ENCODE assay signal across 8 cellular contexts in the genomic region with DNA sequence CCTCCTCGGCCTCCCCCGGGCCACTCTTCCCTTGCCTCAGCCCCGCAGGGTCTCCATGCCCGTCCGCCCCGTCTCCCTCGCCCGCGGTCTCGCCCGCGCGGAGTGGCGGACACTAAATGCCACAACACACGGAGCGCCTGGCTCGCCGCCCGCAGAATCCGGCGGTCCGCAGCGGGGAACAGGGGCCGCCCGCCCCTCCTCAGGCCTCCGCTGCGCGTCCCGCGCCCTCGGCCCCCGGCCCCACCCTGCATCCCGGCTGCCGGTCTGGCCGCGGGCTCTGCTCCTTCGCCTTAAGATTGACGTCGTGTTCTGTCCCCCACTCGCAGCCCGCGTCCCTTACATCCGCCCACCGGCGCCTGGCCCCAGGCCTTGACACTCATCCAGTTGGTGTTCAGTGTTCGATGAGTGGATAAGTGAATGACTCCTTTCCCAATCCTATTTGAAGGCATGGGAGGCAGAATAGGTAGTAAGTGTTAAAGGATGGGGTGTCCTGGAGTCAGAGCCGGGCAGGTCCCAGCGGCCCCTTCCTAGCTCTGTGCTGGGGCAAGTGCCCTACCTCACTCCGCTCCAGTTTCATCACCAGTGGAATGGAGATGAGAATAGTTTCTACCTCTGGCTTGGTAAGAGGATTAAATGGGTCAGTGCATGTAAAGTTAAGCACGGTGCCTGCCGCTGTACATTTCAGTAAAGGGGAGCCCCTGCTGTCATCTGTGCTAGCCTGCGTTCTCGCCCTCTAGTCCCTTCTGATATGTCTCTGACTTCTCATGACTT. TPM values are rescaled to one million over a fixed set of nuclear protein-coding genes. Genes with fewer than 3 reads are reported as not detected.
DNase-seq lines count a peak whose midpoint lies in the region; ATAC-seq and TF ChIP-seq lines count a peak whose summit lies in the region.

No MANE protein-coding gene starts in this region.

- intact Hi-C loops in testis (cut with DNase I; ENCODE audit: low total_unique reads), result no loop called here

- ATAC-seq in GM21447 (IDR thresholded peaks at IDR 0.05; ENCODE audit: unreplicated experiment), result peak; percentile 24

- H3K36me3 ChIP-seq in HUES64 (ENCODE audit: insufficient read depth, low read length) (peaks cover 8% of the 10 kb centered on the region), esophagus (ENCODE audit: control insufficient read depth in 2 of 2, insufficient read depth in 2 of 2, low read length in 1 of 2) (no peaks in the 10 kb centered on the region), testis (ENCODE audit: low read depth, missing control alignments) (no peaks in the 10 kb centered on the region)

- H3K9ac ChIP-seq in HUES64 (ENCODE audit: low read depth, low read length), result peak overlapping the region; percentile 57

- peak; percentile 67 for DNase-seq in EH (ENCODE audit: low read depth)
- peak; percentile 11 for DNase-seq in activated CD4-positive, alpha-beta T cell treated with anti-CD3 and anti-CD28 coated beads, Interleukin-2, amount 50 U/mL, for 1 hour
- peak; percentile 52 for DNase-seq in myocyte (ENCODE audit: low read depth)
- peak; percentile 35 for DNase-seq in testis
- no peak for DNase-seq in SKM-1 treated with dmso at 0.1 percent for 144 hours (lab: John Stamatoyannopoulos, UW; ENCODE audit: unreplicated experiment)

- no peaks in the 10 kb centered on the region for H3K27me3 ChIP-seq in HUES64 (ENCODE audit: insufficient read depth, low read length)
- no peaks in the 10 kb centered on the region for H3K27me3 ChIP-seq in esophagus (ENCODE audit: control insufficient read depth in 1 of 2, insufficient read depth in 2 of 2, low read length in 2 of 2)
- no peaks in the 10 kb centered on the region for H3K27me3 ChIP-seq in testis

- H3K9me3 ChIP-seq in HUES64 (ENCODE audit: insufficient read depth, low read depth, low read length), result no peaks in the 10 kb centered on the region
- H3K9me3 ChIP-seq in esophagus (ENCODE audit: control insufficient read depth in 2 of 2, insufficient read depth in 1 of 2, low read depth in 1 of 2, low read length in 1 of 2), result no peaks in the 10 kb centered on the region
- no peaks in the 10 kb centered on the region for H3K9me3 ChIP-seq in testis

- TF ChIP-seq CTCF in testis (IDR thresholded peaks at IDR 0.05), result no peak

- WGBS in HUES64, result 3% methylated on average over 53 of the region's 53 CpGs
- 3% methylated on average over 41 to 53 of the region's 53 CpGs for WGBS in esophagus, 2 donors
- WGBS in testis, 2 donors, result 1 to 5% methylated on average over 10 to 53 of the region's 53 CpGs

- H3K4me1 ChIP-seq in HUES64 (ENCODE audit: insufficient read depth, low read length) (peaks cover 11% of the 10 kb centered on the region), esophagus (ENCODE audit: control insufficient read depth in 2 of 2, insufficient read depth in 2 of 2, low read length in 1 of 2) (peaks cover 4% of the 10 kb centered on the region in 2 donors), testis (peaks cover 17% of the 10 kb centered on the region)

- H3K4me3 ChIP-seq in HUES64 (ENCODE audit: low read length), result peak overlapping the region; percentile 99
- H3K4me3 ChIP-seq in esophagus (ENCODE audit: low read depth in 1 of 2, low read length in 2 of 2), result peak overlapping the region; percentile 81 to 95
- H3K4me3 ChIP-seq in testis, result peak overlapping the region; percentile 97 to 98

- TF ChIP-seq POLR2A in testis (IDR thresholded peaks at IDR 0.05), result no peak

- H3K27ac ChIP-seq in HUES64 (ENCODE audit: low read depth, low read length), result peak overlapping the region; percentile 50; the same call in 1 of the 2 replicates
- peak overlapping the region; percentile 87 to 91 for H3K27ac ChIP-seq in esophagus (ENCODE audit: low read depth in 2 of 2, low read length in 1 of 2)
- peak overlapping the region; percentile 88 to 92 for H3K27ac ChIP-seq in testis

RNA-seq across cellular contexts. Expression of a gene that starts 0.6 kb away (rescaled TPM):
- 7.9 TPM for polyA plus RNA-seq in HUES64 (2013, experiment 1 of 2)
- 10.0 TPM for polyA plus RNA-seq in HUES64 (2013, experiment 2 of 2)
- polyA plus RNA-seq in esophagus (1 to 10 TPM; 3.3 to 3.8 TPM), testis (ENCODE audit: insufficient read depth, low read depth, low replicate concordance) (43.6 TPM)
- total RNA-seq in myocyte (11.7 and 15.8 TPM in 2 replicates), testis (10 to 100 TPM; 43.4 to 65.9 TPM)
- polyA plus RNA-seq in myocyte (2012), result 11.3 TPM

RNA-seq across cellular contexts. Expression of a gene that starts 0.7 kb away (rescaled TPM):
- polyA plus RNA-seq in HUES64 (2013, experiment 1 of 2), result 31.7 TPM
- polyA plus RNA-seq in HUES64 (2013, experiment 2 of 2), result 34.2 TPM
- 10 to 100 TPM; 29.2 to 43.4 TPM for polyA plus RNA-seq in esophagus
- total RNA-seq in myocyte, result 50.2 and 55.5 TPM in 2 replicates
- polyA plus RNA-seq in myocyte (2012), result 47.7 TPM
- total RNA-seq in testis, result 10 to 100 TPM; 55.1 to 70.1 TPM
- 80.6 TPM for polyA plus RNA-seq in testis (ENCODE audit: insufficient read depth, low read depth, low replicate concordance)

RNA-seq across cellular contexts. Expression of a gene that starts 43.8 kb away (rescaled TPM):
- polyA plus RNA-seq in HUES64 (2013, experiment 1 of 2), result 6.9 TPM
- polyA plus RNA-seq in HUES64 (2013, experiment 2 of 2), result 10.3 TPM
- polyA plus RNA-seq in esophagus, result 1 to 10 TPM; 5.5 to 10.0 TPM
- 6.2 and 8.3 TPM in 2 replicates for total RNA-seq in myocyte
- polyA plus RNA-seq in myocyte (2012), result 5.8 TPM
- total RNA-seq in testis, result 10 to 100 TPM; 41.4 to 55.4 TPM
- 59.0 TPM for polyA plus RNA-seq in testis (ENCODE audit: insufficient read depth, low read depth, low replicate concordance)

RNA-seq across cellular contexts. Expression of a gene that starts 58.4 kb away (rescaled TPM):
- polyA plus RNA-seq in HUES64 (2013, experiment 1 of 2), result 3.4 TPM
- polyA plus RNA-seq in HUES64 (2013, experiment 2 of 2), result 3.3 TPM
- polyA plus RNA-seq in esophagus (1 to 10 TPM; 7.2 to 8.3 TPM), testis (ENCODE audit: insufficient read depth, low read depth, low replicate concordance) (171 TPM)
- total RNA-seq in myocyte (24.5 and 45.6 TPM in 2 replicates), testis (100 to 1,000 TPM; 157 to 188 TPM)
- polyA plus RNA-seq in myocyte (2012), result 24.7 TPM
